In genomic region chr17:16872836-16873653, GRCh38 we compare ENCODE assay signal across 7 cellular contexts.
A peak's percentile ranks its signal among the peaks of the same experiment; 100 is the strongest.
DNase-seq lines count a peak whose midpoint lies in the region; ATAC-seq and TF ChIP-seq lines count a peak whose summit lies in the region.

No MANE protein-coding gene starts in this region.

- H3K4me1 ChIP-seq in Karpas-422 (ENCODE audit: low read length) (no peaks in the 10 kb centered on the region), smooth muscle cell (ENCODE audit: low read depth) (no peaks in the 10 kb centered on the region)

- H3K36me3 ChIP-seq in Karpas-422 (ENCODE audit: insufficient read depth, low read length) (no peaks in the 10 kb centered on the region), smooth muscle cell (ENCODE audit: low read depth) (no peaks in the 10 kb centered on the region)

- 64% methylated on average over 12 of the region's 12 CpGs for WGBS in smooth muscle cell (ENCODE audit: low lambda C conversion rate)

- H3K9me2 ChIP-seq in Karpas-422 (replicated peaks; ENCODE audit: insufficient read depth, low read length), result no peaks in the 10 kb centered on the region

- no peak overlapping the region for H3K9ac ChIP-seq in Karpas-422 (ENCODE audit: low read length)
- H3K9ac ChIP-seq in smooth muscle cell (ENCODE audit: low read depth), result no peak overlapping the region

- H3K9me3 ChIP-seq in Karpas-422 (ENCODE audit: low read length) (no peaks in the 10 kb centered on the region), smooth muscle cell (replicated peaks; ENCODE audit: low read depth) (no peaks in the 10 kb centered on the region)

- H3K79me2 ChIP-seq in Karpas-422 (ENCODE audit: low read length) (no peaks in the 10 kb centered on the region), smooth muscle cell (ENCODE audit: low read depth) (no peaks in the 10 kb centered on the region)

- H3K4me3 ChIP-seq in Karpas-422 (ENCODE audit: low read length) (no peak overlapping the region), fibroblast of villous mesenchyme (ENCODE audit: low read depth, low read length) (no peak overlapping the region), smooth muscle cell (no peak overlapping the region)

- H4K20me1 ChIP-seq in Karpas-422 (ENCODE audit: insufficient read depth, low read depth, low read length) (no peaks in the 10 kb centered on the region), smooth muscle cell (ENCODE audit: low read depth) (no peaks in the 10 kb centered on the region)

- peak; percentile 72 for DNase-seq in GM10266 (ENCODE audit: extremely low spot score)
- peak; percentile 82 for DNase-seq in Karpas-422
- DNase-seq in activated CD4-positive, alpha-beta T cell treated with anti-CD3 and anti-CD28 coated beads for 48 hours, result peak; percentile 74
- peak; percentile 13 for DNase-seq in fibroblast of villous mesenchyme (ENCODE audit: low read depth)
- no peak for DNase-seq in smooth muscle cell (lab: John Stamatoyannopoulos, UW; ENCODE audit: unreplicated experiment)
- DNase-seq in stimulated activated naive CD4-positive, alpha-beta T cell treated with Interleukin-2 at 50 U/mL for 16 hours (lab: John Stamatoyannopoulos, UW), result no peak

- no peak overlapping the region for H3K27ac ChIP-seq in Karpas-422 (ENCODE audit: low read length)
- H3K27ac ChIP-seq in smooth muscle cell (ENCODE audit: low read depth), result no peak overlapping the region

- no peaks in the 10 kb centered on the region for H3F3A ChIP-seq in smooth muscle cell (ENCODE audit: low read depth)

- H3K4me2 ChIP-seq in Karpas-422 (ENCODE audit: low read depth, low read length, poor library complexity, severe bottlenecking), result no peak overlapping the region
- H3K4me2 ChIP-seq in smooth muscle cell, result no peak overlapping the region

- TF ChIP-seq CTCF in GM10266 (IDR thresholded peaks at IDR 0.05; ENCODE audit: control insufficient read depth, insufficient read depth, low read depth, missing control alignments), result peak; percentile 58
- TF ChIP-seq CTCF in fibroblast of villous mesenchyme (IDR thresholded peaks at IDR 0.05; ENCODE audit: insufficient read depth, low read depth, low read length), result peak; percentile 67
- TF ChIP-seq CTCF in smooth muscle cell (IDR thresholded peaks at IDR 0.05; ENCODE audit: borderline replicate concordance, insufficient read depth, poor library complexity, severe bottlenecking), result peak; percentile 70

- H3K27me3 ChIP-seq in Karpas-422 (ENCODE audit: low read length) (no peaks in the 10 kb centered on the region), smooth muscle cell (ENCODE audit: low read depth) (no peaks in the 10 kb centered on the region)

- H2AFZ ChIP-seq in Karpas-422 (ENCODE audit: low read length) (no peak overlapping the region), smooth muscle cell (ENCODE audit: low read depth) (no peak overlapping the region)

- no peak for ATAC-seq in HG02981 (IDR thresholded peaks at IDR 0.05; ENCODE audit: unreplicated experiment)

Comparison
In these comparisons a context has a peak if more than half of its experiments do, and no peak if none do; other contexts are left out.
1. DNase-seq: peak in GM10266 (single experiment), Karpas-422 (single experiment), activated CD4-positive, alpha-beta T cell treated with anti-CD3 and anti-CD28 coated beads for 48 hours (single experiment) and fibroblast of villous mesenchyme (single experiment); none in smooth muscle cell (single experiment) and stimulated activated naive CD4-positive, alpha-beta T cell treated with Interleukin-2 at 50 U/mL for 16 hours (single experiment).
2. Peak in every context shown above with its lines, with median percentiles within 50 percentile points of each other: CTCF ChIP-seq.